In genomic region chr1:100463809-100464424, GRCh38 we compare ENCODE assay signal across 8 cellular contexts.
DNase-seq lines count a peak whose midpoint lies in the region; ATAC-seq and TF ChIP-seq lines count a peak whose summit lies in the region.

No MANE protein-coding gene starts in this region.

- TF ChIP-seq CTCF in epithelial cell of proximal tubule (conservative IDR thresholded peaks at IDR 0.05; ENCODE audit: low read depth, low read length) (peak; percentile 85), thyroid gland (IDR thresholded peaks at IDR 0.05) (peak in 5 of 6 experiments; percentile 25 to 66 (median 41))

- ATAC-seq in GM19397 (IDR thresholded peaks at IDR 0.05; ENCODE audit: unreplicated experiment) (peak; percentile 74), HG03442 (IDR thresholded peaks at IDR 0.05; ENCODE audit: unreplicated experiment) (peak; percentile 87)
- ATAC-seq in naive thymus-derived CD4-positive, alpha-beta T cell: peak; percentile 90

- H3K4me1 ChIP-seq in naive thymus-derived CD4-positive, alpha-beta T cell (ENCODE audit: control insufficient read depth in 2 of 2, insufficient read depth in 2 of 2, low read length in 2 of 2): peaks cover 6 to 14% of the 10 kb centered on the region in 2 donors
- peaks cover 0 to 6% of the 10 kb centered on the region in 2 donors for H3K4me1 ChIP-seq in thyroid gland

- intact Hi-C loops in naive thymus-derived CD4-positive, alpha-beta T cell (cut with micrococcal nuclease): loop anchor here (1.0 to 5.0 kb wide), 2 partner anchors 78 to 404 kb away; no protein-coding TSS in a partner anchor
- intact Hi-C loops in thyroid gland (cut with DNase I): no loop called here

- CTCF ChIA-PET in naive thymus-derived CD4-positive, alpha-beta T cell (lab: Charles Lee): interaction anchor here (0.5 to 1.5 kb wide), 8 partner anchors 22 to 694 kb away, joined by 3 to 6 read pairs (median 4); partner anchors contain the start of gene CDC14A

- no peak for TF ChIP-seq POLR2A in thyroid gland (IDR thresholded peaks at IDR 0.05)

- POLR2A ChIA-PET in naive thymus-derived CD4-positive, alpha-beta T cell (lab: Charles Lee): interaction anchor here (0.9 kb wide), 1 partner anchor 172 kb away, joined by 3 read pairs; no protein-coding TSS in a partner anchor

- no peaks in the 10 kb centered on the region for H3K9me3 ChIP-seq in naive thymus-derived CD4-positive, alpha-beta T cell (ENCODE audit: control insufficient read depth in 2 of 3, low read length in 3 of 3)
- H3K9me3 ChIP-seq in thyroid gland: no peaks in the 10 kb centered on the region

- H3K4me1 Mint-ChIP-seq in naive thymus-derived CD4-positive, alpha-beta T cell: peaks cover 23 to 64% (median 44%) of the 10 kb centered on the region in 7 donors

- peak; percentile 77 for DNase-seq in COR-L47 (lab: John Stamatoyannopoulos, UW)
- DNase-seq in NCI-H526 treated with DMSO at 0.1 percent for 48 hours (lab: John Stamatoyannopoulos, UW): peak; percentile 20
- DNase-seq in activated CD8-positive, alpha-beta memory T cell treated with anti-CD3 and anti-CD28 coated beads, Interleukin-2, amount 50 U/mL, for 24 hours (ENCODE audit: extremely low read depth): peak; percentile 23
- peak; percentile 15 for DNase-seq in epithelial cell of proximal tubule (ENCODE audit: low read depth)
- DNase-seq in naive thymus-derived CD4-positive, alpha-beta T cell: peak in 7 of 9 donors; percentile 36 to 55 (median 46)
- DNase-seq in thyroid gland: peak; percentile 26 to 39

- peaks cover 12 to 51% (median 32%) of the 10 kb centered on the region in 5 donors for H3K36me3 Mint-ChIP-seq in naive thymus-derived CD4-positive, alpha-beta T cell

- H3K4me3 Mint-ChIP-seq in naive thymus-derived CD4-positive, alpha-beta T cell: peak overlapping the region in 3 of 10 donors; percentile 8 to 42 (median 40)

- peaks cover 0 to 1% (median 0%) of the 10 kb centered on the region in 11 donors for H3K9me3 Mint-ChIP-seq in naive thymus-derived CD4-positive, alpha-beta T cell

- H3K27me3 Mint-ChIP-seq in naive thymus-derived CD4-positive, alpha-beta T cell: no peaks in the 10 kb centered on the region

- 46 to 47% methylated on average over 10 of the region's 10 CpGs for WGBS in thyroid gland, 2 donors

- H3K36me3 ChIP-seq in naive thymus-derived CD4-positive, alpha-beta T cell (ENCODE audit: control insufficient read depth in 2 of 3, insufficient read depth in 3 of 3, low read length in 3 of 3): peaks cover 14 to 54% (median 19%) of the 10 kb centered on the region in 3 experiments
- H3K36me3 ChIP-seq in thyroid gland: peaks cover 0 to 2% of the 10 kb centered on the region in 2 donors

- H3K4me3 ChIP-seq in epithelial cell of proximal tubule (ENCODE audit: low read depth, low read length): no peak overlapping the region
- H3K4me3 ChIP-seq in naive thymus-derived CD4-positive, alpha-beta T cell (ENCODE audit: low read length): no peak overlapping the region
- no peak overlapping the region for H3K4me3 ChIP-seq in thyroid gland (replicated peaks in 1 of 3)

- H3K27ac ChIP-seq in naive thymus-derived CD4-positive, alpha-beta T cell (ENCODE audit: low read depth, low read length): no peak overlapping the region
- H3K27ac ChIP-seq in thyroid gland: no peak overlapping the region

- H3K27me3 ChIP-seq in naive thymus-derived CD4-positive, alpha-beta T cell (ENCODE audit: control insufficient read depth in 2 of 2, insufficient read depth in 2 of 2, low read length in 2 of 2): no peaks in the 10 kb centered on the region
- H3K27me3 ChIP-seq in thyroid gland: no peaks in the 10 kb centered on the region

- H3K27ac Mint-ChIP-seq in naive thymus-derived CD4-positive, alpha-beta T cell: peak overlapping the region; percentile 3 to 83 (median 50)

Comparison
In these comparisons a context has a peak if more than half of its experiments do, and no peak if none do; other contexts are left out.
1. DNase-seq: peak in every context shown above with its lines; median percentile 77 in COR-L47; 46 in naive thymus-derived CD4-positive, alpha-beta T cell; 32 in thyroid gland; 23 in activated CD8-positive, alpha-beta memory T cell treated with anti-CD3 and anti-CD28 coated beads, Interleukin-2, amount 50 U/mL, for 24 hours; 20 in NCI-H526 treated with DMSO at 0.1 percent for 48 hours; 15 in epithelial cell of proximal tubule.